In genomic region chr6:154682633-154683125, GRCh38 we compare ENCODE assay signal across 23 cellular contexts. TPM values are rescaled to one million over a fixed set of nuclear protein-coding genes. Genes with fewer than 3 reads are reported as not detected.
DNase-seq lines count a peak whose midpoint lies in the region; ATAC-seq and TF ChIP-seq lines count a peak whose summit lies in the region.
"Had no signal": no experiment of that assay in that cellular context is flagged by ENCODE, and none has a peak within 500 bp of the region (broad histone marks: within the 10 kb centered on the region; RNA-seq: fewer than 3 reads in every experiment).

No MANE protein-coding gene starts in this region.

- no TSS peak for BruUV-seq in OCI-LY7 (replicated peaks; lab: Mats Ljungman, UMichigan)

- H3K9me3 Mint-ChIP-seq in GM23338: peaks cover 15% of the 10 kb centered on the region
- no peaks in the 10 kb centered on the region for H3K9me3 Mint-ChIP-seq in activated B cell treated with CpG ODN at 0.5 μM for 24 hours
- no peaks in the 10 kb centered on the region for H3K9me3 Mint-ChIP-seq in stimulated activated memory B cell treated with anti-CD40 and anti-IgM and Interleukin-4, amounts not matched to agents 10 μg/mL and 1 μg/mL and 100 μg/mL, for 72 hours
- H3K9me3 Mint-ChIP-seq: CD8-positive, alpha-beta memory T cell had no signal

- no peak overlapping the region for H3K27ac Mint-ChIP-seq in GM23338
- peak overlapping the region; percentile 92 for H3K27ac Mint-ChIP-seq in activated B cell treated with CpG ODN at 0.5 μM for 24 hours
- H3K27ac Mint-ChIP-seq in stimulated activated memory B cell treated with anti-CD40 and anti-IgM and Interleukin-4, amounts not matched to agents 10 μg/mL and 1 μg/mL and 100 μg/mL, for 72 hours: peak overlapping the region; percentile 77

- H3K4me2 ChIP-seq in GM23338 (no peak overlapping the region), OCI-LY7 (ENCODE audit: low read length) (peak overlapping the region; percentile 66)

- no peaks in the 10 kb centered on the region for H3K4me1 Mint-ChIP-seq in GM23338
- H3K4me1 Mint-ChIP-seq in activated B cell treated with CpG ODN at 0.5 μM for 24 hours: peaks cover 44% of the 10 kb centered on the region
- peaks cover 22% of the 10 kb centered on the region for H3K4me1 Mint-ChIP-seq in stimulated activated memory B cell treated with anti-CD40 and anti-IgM and Interleukin-4, amounts not matched to agents 10 μg/mL and 1 μg/mL and 100 μg/mL, for 72 hours

- no peak for TF ChIP-seq POLR2A in vagina (IDR thresholded peaks at IDR 0.05)

- POLR2A ChIA-PET in OCI-LY7 (lab: Charles Lee) (interaction anchor here (0.7 to 1.1 kb wide), 4 partner anchors 9 to 501 kb away, joined by 3 to 4 read pairs (median 3); no protein-coding TSS in a partner anchor), activated B cell treated with CpG ODN at 0.5 μM for 24 hours (lab: Charles Lee) (interaction anchor here (0.6 kb wide), 2 partner anchors 9 to 481 kb away, joined by 3 read pairs; no protein-coding TSS in a partner anchor)

- H4K20me1 ChIP-seq in GM23338 (replicated peaks; ENCODE audit: insufficient read depth): no peaks in the 10 kb centered on the region
- H4K20me1 ChIP-seq in OCI-LY7 (ENCODE audit: insufficient read depth, low read length): no peaks in the 10 kb centered on the region

- H3K27me3 Mint-ChIP-seq in GM23338 (ENCODE audit: insufficient read depth, low read depth, poor library complexity): peaks cover 1% of the 10 kb centered on the region
- H3K27me3 Mint-ChIP-seq in activated B cell treated with CpG ODN at 0.5 μM for 24 hours: no peaks in the 10 kb centered on the region
- no peaks in the 10 kb centered on the region for H3K27me3 Mint-ChIP-seq in stimulated activated memory B cell treated with anti-CD40 and anti-IgM and Interleukin-4, amounts not matched to agents 10 μg/mL and 1 μg/mL and 100 μg/mL, for 72 hours
- H3K27me3 Mint-ChIP-seq: CD8-positive, alpha-beta memory T cell had no signal

- peaks cover 7% of the 10 kb centered on the region; the same call in 2 of the 3 replicates for H3K36me3 Mint-ChIP-seq in GM23338 (ENCODE audit: low read depth)
- no peaks in the 10 kb centered on the region for H3K36me3 Mint-ChIP-seq in activated B cell treated with CpG ODN at 0.5 μM for 24 hours (ENCODE audit: low read depth)
- no peaks in the 10 kb centered on the region for H3K36me3 Mint-ChIP-seq in stimulated activated memory B cell treated with anti-CD40 and anti-IgM and Interleukin-4, amounts not matched to agents 10 μg/mL and 1 μg/mL and 100 μg/mL, for 72 hours
- H3K36me3 Mint-ChIP-seq: CD14-positive monocyte; CD8-positive, alpha-beta memory T cell had no signal

- H3K27ac ChIP-seq in GM23338 (ENCODE audit: low read depth) (no peak overlapping the region), OCI-LY7 (ENCODE audit: low read depth, low read length, poor library complexity, severe bottlenecking) (peak overlapping the region; percentile 69), vagina (no peak overlapping the region)
- H3K27ac ChIP-seq: SJSA1 had no signal

- H3K4me1 ChIP-seq in GM23338 (ENCODE audit: insufficient read depth) (no peaks in the 10 kb centered on the region), OCI-LY7 (ENCODE audit: insufficient read depth, low read length, poor library complexity, severe bottlenecking) (peaks cover 26% of the 10 kb centered on the region), vagina (no peaks in the 10 kb centered on the region)
- H3K4me1 ChIP-seq: BE2C had no signal

- H3K27me3 ChIP-seq in GM23338 (ENCODE audit: insufficient read depth) (no peaks in the 10 kb centered on the region), vagina (no peaks in the 10 kb centered on the region)
- H3K27me3 ChIP-seq: BE2C, MG63, SJSA1 had no signal

- H3K9me3 ChIP-seq in OCI-LY7 (ENCODE audit: low read length) (no peaks in the 10 kb centered on the region), vagina (no peaks in the 10 kb centered on the region)
- H3K9me3 ChIP-seq: BE2C, MG63, SJSA1 had no signal

- H3K9me2 ChIP-seq in GM23338 (ENCODE audit: insufficient read depth) (no peaks in the 10 kb centered on the region), OCI-LY7 (ENCODE audit: insufficient read depth, low read length) (no peaks in the 10 kb centered on the region)

- CTCF ChIA-PET in OCI-LY7 (lab: Charles Lee; ENCODE audit: unreplicated experiment) (no interaction called here), activated B cell treated with CpG ODN at 0.5 μM for 24 hours (lab: Charles Lee) (interaction anchor here (0.6 to 1.0 kb wide), 2 partner anchors 123 to 495 kb away, joined by 3 to 5 read pairs; no protein-coding TSS in a partner anchor)

- no peaks in the 10 kb centered on the region for H3K79me2 ChIP-seq in GM23338 (replicated peaks; ENCODE audit: insufficient read depth)
- H3K79me2 ChIP-seq in OCI-LY7 (ENCODE audit: insufficient read depth, low read depth, low read length): no peaks in the 10 kb centered on the region

- H3K36me3 ChIP-seq in GM23338 (ENCODE audit: insufficient read depth): no peaks in the 10 kb centered on the region
- H3K36me3 ChIP-seq in OCI-LY7 (ENCODE audit: insufficient read depth, low read length): no peaks in the 10 kb centered on the region
- H3K36me3 ChIP-seq in vagina: no peaks in the 10 kb centered on the region
- H3K36me3 ChIP-seq: BE2C, MG63, SJSA1 had no signal

- DNase-seq in GM23338 (ENCODE audit: low spot score) (no peak), OCI-LY7 (ENCODE audit: low spot score) (peak; percentile 46), activated B cell treated with CpG ODN at 0.5 μM for 24 hours (no peak), NCI-H2196 treated with DMSO at 0.1 percent for 48 hours (lab: John Stamatoyannopoulos, UW; ENCODE audit: unreplicated experiment) (no peak), vagina (ENCODE audit: extremely low spot score in 2 of 2) (no peak), NCI-H1436 (lab: John Stamatoyannopoulos, UW) (no peak), EL (no peak)
- DNase-seq: BE2C; CD8-positive, alpha-beta memory T cell; DMS79 treated with DMSO at 0.1 percent for 48 hours; MG63; NCI-H1694; NCI-H2081; NCI-H226; NCI-H510A; NCI-H774; Right ventricle myocardium superior; RPMI8226; T-helper 1 cell had no signal

- no peaks in the 10 kb centered on the region for H3F3A ChIP-seq in GM23338 (replicated peaks; ENCODE audit: low read depth)

- H3K4me3 Mint-ChIP-seq in GM23338 (no peak overlapping the region), activated B cell treated with CpG ODN at 0.5 μM for 24 hours (peak overlapping the region; percentile 50)
- peak overlapping the region; percentile 44 for H3K4me3 Mint-ChIP-seq in stimulated activated memory B cell treated with anti-CD40 and anti-IgM and Interleukin-4, amounts not matched to agents 10 μg/mL and 1 μg/mL and 100 μg/mL, for 72 hours
- H3K4me3 Mint-ChIP-seq: CD14-positive monocyte; CD8-positive, alpha-beta memory T cell had no signal

- H3K4me3 ChIP-seq in GM23338 (no peak overlapping the region), OCI-LY7 (ENCODE audit: low read depth, low read length, poor library complexity, severe bottlenecking) (peak overlapping the region; percentile 29), vagina (no peak overlapping the region)
- H3K4me3 ChIP-seq: MG63, SJSA1 had no signal

- intact Hi-C loops in OCI-LY7 (cut with micrococcal nuclease; ENCODE audit: unreplicated experiment): no loop called here
- intact Hi-C loops in activated B cell treated with CpG ODN at 0.5 μM for 24 hours (cut with micrococcal nuclease): no loop called here
- intact Hi-C loops in vagina (cut with DNase I): no loop called here

- peak overlapping the region; percentile 57; the same call in 1 of the 2 replicates for H2AFZ ChIP-seq in GM23338
- peak overlapping the region; percentile 89 for H2AFZ ChIP-seq in OCI-LY7 (ENCODE audit: low read length)

- TF ChIP-seq CTCF in GM23338 (conservative IDR thresholded peaks at IDR 0.05; ENCODE audit: low read depth in 2 of 2) (no peak), OCI-LY7 (conservative IDR thresholded peaks at IDR 0.05; ENCODE audit: low read length) (no peak), activated B cell treated with CpG ODN at 0.5 μM for 24 hours (IDR thresholded peaks at IDR 0.05) (no peak), vagina (IDR thresholded peaks at IDR 0.05) (no peak)

- ATAC-seq in GM23338 (no peak), activated B cell treated with CpG ODN at 0.5 μM for 24 hours (ENCODE audit: low read depth) (no peak)
- ATAC-seq in stimulated activated memory B cell treated with anti-CD40 and anti-IgM and Interleukin-4, amounts not matched to agents 10 μg/mL and 1 μg/mL and 100 μg/mL, for 72 hours: peak; percentile 62
- ATAC-seq: HCT116 had no signal

TF ChIP-seq in GM23338, 12 proteins besides CTCF, POLR2A, EP300 and RAD21 (continues in another document):
- TF ChIP-seq ZNF114 (CRISPR knock-in tag; IDR thresholded peaks at IDR 0.05): no peak
- TF ChIP-seq CREB1 (CRISPR knock-in tag; IDR thresholded peaks at IDR 0.05; ENCODE audit: low read depth): no peak
- no peak for TF ChIP-seq EZH2phosphoT487 (IDR thresholded peaks at IDR 0.05; ENCODE audit: unreplicated experiment)
- TF ChIP-seq NANOG (IDR thresholded peaks at IDR 0.05; ENCODE audit: borderline replicate concordance): no peak
- no peak for TF ChIP-seq STAT1 (IDR thresholded peaks at IDR 0.05; ENCODE audit: unreplicated experiment)

RNA-seq across cellular contexts. Expression of gene SCAF8, which starts 50.5 kb away (rescaled TPM):
- 37.9 and 40.8 TPM in 2 replicates for total RNA-seq in GM23338 (2014; rRNA removed; shearing (Covaris generic))
- 12.8 and 13.8 TPM in 2 replicates for polyA plus RNA-seq in GM23338 (2016; fragmentation: Nextera tagmentation; extraction: Ambion mirVana)
- total RNA-seq in OCI-LY7 (2014; rRNA removed; shearing (Covaris generic)): 23.9 and 25.8 TPM in 2 replicates
- total RNA-seq in OCI-LY7 (2022): 47.0 and 50.0 TPM in 2 replicates
- total RNA-seq in activated B cell treated with CpG ODN at 0.5 μM for 24 hours: 56.8 and 65.2 TPM in 2 replicates
- 37.8 TPM for total RNA-seq in vagina
